Comparison of ENCODE assay signal across 7 cellular contexts in genomic region chr2:25851740-25852503, GRCh38. TPM values are rescaled to one million over a fixed set of nuclear protein-coding genes. Genes with fewer than 3 reads are reported as not detected.
A peak's percentile ranks its signal among the peaks of the same experiment; 100 is the strongest.
DNase-seq lines count a peak whose midpoint lies in the region; FAIRE-seq and TF ChIP-seq lines count a peak whose summit lies in the region.

No MANE protein-coding gene starts in this region.

- no peaks in the 10 kb centered on the region for H3K36me3 ChIP-seq in brain microvascular endothelial cell (replicated peaks)

- TF ChIP-seq CTCF in GM20000 (IDR thresholded peaks at IDR 0.05; ENCODE audit: extremely low read depth, missing control alignments), result peak; percentile 33
- TF ChIP-seq CTCF in brain microvascular endothelial cell (IDR thresholded peaks at IDR 0.05; ENCODE audit: low read depth, low read length, missing control alignments), result peak; percentile 47

- H3K27ac ChIP-seq in brain microvascular endothelial cell, result peak overlapping the region; percentile 40

- H3K4me3 ChIP-seq in brain microvascular endothelial cell (ENCODE audit: low read depth, low read length), result peak overlapping the region; percentile 9

- in situ Hi-C loops in brain microvascular endothelial cell (cut with HindIII; ENCODE audit: low pct_ligation_motif_present, low sequenced_read_pairs), result no loop called here

- H3K27me3 ChIP-seq in brain microvascular endothelial cell (replicated peaks), result no peaks in the 10 kb centered on the region

- FAIRE-seq in islet of Langerhans (lab: Jason Lieb, UNC), result peak; percentile 97

- DNase-seq in Daoy (ENCODE audit: low read depth), result peak; percentile 79
- peak; percentile 65 for DNase-seq in GM20000 (ENCODE audit: low spot score)
- peak; percentile 37 for DNase-seq in HuH-7 (ENCODE audit: low spot score)
- DNase-seq in SIG-M5 treated with dmso at 0.1 percent for 504 hours (lab: John Stamatoyannopoulos, UW; ENCODE audit: unreplicated experiment), result peak; percentile 93
- peak; percentile 81 for DNase-seq in brain microvascular endothelial cell
- peak; percentile 21 to 22 for DNase-seq in stimulated activated CD4-positive, alpha-beta T cell treated with anti-CD3 and anti-CD28 coated beads, Interleukin-2, amount 100 ng/mL, for 24 hours

RNA-seq across cellular contexts. Expression of gene ASXL2, which starts 26.4 kb away (rescaled TPM):
- 8.8 and 9.4 TPM in 2 replicates for total RNA-seq in Daoy (2014; rRNA removed; shearing (Covaris generic))

Comparison
In these comparisons a context has a peak if more than half of its experiments do, and no peak if none do; other contexts are left out.
1. Peak in every context shown above with its lines: DNase-seq, H3K4me3 ChIP-seq and H3K27ac ChIP-seq.
2. DNase-seq: peak in every context shown above with its lines; median percentile 93 in SIG-M5 treated with dmso at 0.1 percent for 504 hours; 81 in brain microvascular endothelial cell; 79 in Daoy; 65 in GM20000; 37 in HuH-7; 22 in stimulated activated CD4-positive, alpha-beta T cell treated with anti-CD3 and anti-CD28 coated beads, Interleukin-2, amount 100 ng/mL, for 24 hours.